In the genomic region with DNA sequence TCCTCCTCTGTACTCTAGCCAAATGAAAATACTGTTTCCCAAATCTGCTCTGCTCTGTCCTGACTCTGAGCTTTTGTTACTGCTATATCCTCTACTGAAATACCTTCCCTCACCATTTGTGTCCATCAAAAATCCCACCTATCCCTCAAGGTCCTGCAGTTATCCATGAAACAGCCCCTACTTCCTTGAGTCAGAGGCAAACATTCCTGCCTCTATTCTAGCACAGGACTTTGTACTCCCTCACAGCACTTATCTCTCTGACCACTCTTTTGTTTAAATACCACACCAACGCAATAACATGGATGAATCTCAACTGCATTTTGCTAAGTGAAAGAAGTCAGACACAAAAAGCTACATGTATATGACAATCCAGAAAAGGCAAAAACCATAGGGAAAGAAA, we compare ENCODE assay signal across 22 cellular contexts. TPM values are rescaled to one million over a fixed set of nuclear protein-coding genes. Genes with fewer than 3 reads are reported as not detected.
"Had no signal": no experiment of that assay in that cellular context is flagged by ENCODE, and none has a peak within 500 bp of the region (broad histone marks: within the 10 kb centered on the region; RNA-seq: fewer than 3 reads in every experiment).

No MANE protein-coding gene starts in this region.

- H3K4me3 ChIP-seq: heart right ventricle, left lung, prostate gland, upper lobe of left lung had no signal

- H3K27me3 ChIP-seq: upper lobe of left lung had no signal

- H3K36me3 Mint-ChIP-seq: activated naive CD4-positive, alpha-beta T cell treated with anti-CD3 and anti-CD28 coated beads, Interleukin-2, amount 10 ng/mL, durations not matched to agents 7 days and 5 days; brain; natural killer cell; stimulated activated effector memory CD8-positive, alpha-beta T cell treated with anti-CD3 and anti-CD28 coated beads, Interleukin-12 subunit alpha, Interleukin-12 subunit beta, amount 100 ng/mL, for 72 hours had no signal

- H3K27me3 Mint-ChIP-seq: activated CD4-positive, alpha-beta memory T cell treated with anti-CD3 and anti-CD28 coated beads, Interleukin-2, amount 10 ng/mL, durations not matched to agents 7 days and 5 days; activated naive CD4-positive, alpha-beta T cell treated with anti-CD3 and anti-CD28 coated beads, Interleukin-2, amount 10 ng/mL, durations not matched to agents 7 days and 5 days had no signal

- H3K27ac ChIP-seq: heart right ventricle, left lung, prostate gland, upper lobe of left lung had no signal

- H3K4me1 ChIP-seq: heart right ventricle, left lung, prostate gland, upper lobe of left lung had no signal

- H3K9me3 Mint-ChIP-seq: activated CD4-positive, alpha-beta memory T cell treated with anti-CD3 and anti-CD28 coated beads, Interleukin-2, amount 10 ng/mL, durations not matched to agents 7 days and 5 days; activated CD4-positive, alpha-beta T cell treated with anti-CD3 and anti-CD28 coated beads, Interleukin-2, amount 10 ng/mL, durations not matched to agents 24 days and 14 days; activated naive CD4-positive, alpha-beta T cell treated with anti-CD3 and anti-CD28 coated beads, Interleukin-2, amount 10 ng/mL, durations not matched to agents 7 days and 5 days; activated T-cell treated with anti-CD3 and anti-CD28 coated beads, Interleukin-2, amount 50 U/mL, for 72 hours; brain; natural killer cell; stimulated activated effector memory CD8-positive, alpha-beta T cell treated with anti-CD3 and anti-CD28 coated beads, Interleukin-12 subunit alpha, Interleukin-12 subunit beta, amount 100 ng/mL, for 72 hours; stimulated activated naive CD8-positive, alpha-beta T cell treated with anti-CD3 and anti-CD28 coated beads, Interleukin-15, amount 100 ng/mL, for 72 hours; T-helper 1 cell treated with Interleukin-12 subunit alpha and Interleukin-12 subunit beta and Interleukin-4 antibody, amounts not matched to agents 30 μg/mL and 1 μg/mL, for 36 hours had no signal

- H3K27ac Mint-ChIP-seq: activated CD4-positive, alpha-beta memory T cell treated with anti-CD3 and anti-CD28 coated beads, Interleukin-2, amount 10 ng/mL, durations not matched to agents 7 days and 5 days; activated CD4-positive, alpha-beta T cell treated with anti-CD3 and anti-CD28 coated beads, Interleukin-2, amount 10 ng/mL, durations not matched to agents 24 days and 14 days; activated naive CD4-positive, alpha-beta T cell treated with anti-CD3 and anti-CD28 coated beads, Interleukin-2, amount 10 ng/mL, durations not matched to agents 7 days and 5 days; activated T-cell treated with anti-CD3 and anti-CD28 coated beads, Interleukin-2, amount 50 U/mL, for 72 hours; natural killer cell; stimulated activated effector memory CD8-positive, alpha-beta T cell treated with anti-CD3 and anti-CD28 coated beads, Interleukin-12 subunit alpha, Interleukin-12 subunit beta, amount 100 ng/mL, for 72 hours; stimulated activated naive CD8-positive, alpha-beta T cell treated with anti-CD3 and anti-CD28 coated beads, Interleukin-15, amount 100 ng/mL, for 72 hours; T-helper 1 cell treated with Interleukin-12 subunit alpha and Interleukin-12 subunit beta and Interleukin-4 antibody, amounts not matched to agents 30 μg/mL and 1 μg/mL, for 36 hours had no signal

- ATAC-seq: activated T-cell treated with anti-CD3 and anti-CD28 coated beads, Interleukin-2, amount 50 U/mL, for 72 hours; heart right ventricle; left lung; natural killer cell; right cardiac atrium; stimulated activated effector memory CD8-positive, alpha-beta T cell treated with anti-CD3 and anti-CD28 coated beads, Interleukin-12 subunit alpha, Interleukin-12 subunit beta, amount 100 ng/mL, for 72 hours; stimulated activated naive CD8-positive, alpha-beta T cell treated with anti-CD3 and anti-CD28 coated beads, Interleukin-15, amount 100 ng/mL, for 72 hours had no signal

- H3K4me1 Mint-ChIP-seq: activated CD4-positive, alpha-beta memory T cell treated with anti-CD3 and anti-CD28 coated beads, Interleukin-2, amount 10 ng/mL, durations not matched to agents 7 days and 5 days; activated CD4-positive, alpha-beta T cell treated with anti-CD3 and anti-CD28 coated beads, Interleukin-2, amount 10 ng/mL, durations not matched to agents 24 days and 14 days; activated naive CD4-positive, alpha-beta T cell treated with anti-CD3 and anti-CD28 coated beads, Interleukin-2, amount 10 ng/mL, durations not matched to agents 7 days and 5 days; brain; natural killer cell; stimulated activated effector memory CD8-positive, alpha-beta T cell treated with anti-CD3 and anti-CD28 coated beads, Interleukin-12 subunit alpha, Interleukin-12 subunit beta, amount 100 ng/mL, for 72 hours; stimulated activated naive CD8-positive, alpha-beta T cell treated with anti-CD3 and anti-CD28 coated beads, Interleukin-15, amount 100 ng/mL, for 72 hours had no signal

- H3K9me3 ChIP-seq: heart right ventricle, left lung, prostate gland, upper lobe of left lung had no signal

- DNase-seq: activated CD4-positive, alpha-beta memory T cell treated with anti-CD3 and anti-CD28 coated beads, Interleukin-2, amount 10 ng/mL, durations not matched to agents 7 days and 5 days; activated CD4-positive, alpha-beta T cell treated with anti-CD3 and anti-CD28 coated beads, Interleukin-2, amount 10 ng/mL, durations not matched to agents 24 days and 14 days; activated effector memory CD4-positive, alpha-beta T cell treated with Interleukin-2 at 50 U/mL for 16 hours; activated naive CD4-positive, alpha-beta T cell treated with anti-CD3 and anti-CD28 coated beads, Interleukin-2, amount 10 ng/mL, durations not matched to agents 7 days and 5 days; activated T-cell treated with anti-CD3 and anti-CD28 coated beads, Interleukin-2, amount 50 U/mL, for 72 hours; aorta; dermis blood vessel endothelial cell; effector CD8-positive, alpha-beta T cell; erythroblast; foreskin fibroblast; heart right ventricle; left lung; natural killer cell; right cardiac atrium; stimulated activated CD4-positive, alpha-beta T cell treated with anti-CD3 and anti-CD28 coated beads, Interleukin-2, amount 100 ng/mL, for 24 hours; stimulated activated naive CD8-positive, alpha-beta T cell treated with anti-CD3 and anti-CD28 coated beads, Interleukin-15, amount 100 ng/mL, for 72 hours; T1000; upper lobe of left lung had no signal

- H3K4me3 Mint-ChIP-seq: activated CD4-positive, alpha-beta memory T cell treated with anti-CD3 and anti-CD28 coated beads, Interleukin-2, amount 10 ng/mL, durations not matched to agents 7 days and 5 days; activated CD4-positive, alpha-beta T cell treated with anti-CD3 and anti-CD28 coated beads, Interleukin-2, amount 10 ng/mL, durations not matched to agents 24 days and 14 days; activated naive CD4-positive, alpha-beta T cell treated with anti-CD3 and anti-CD28 coated beads, Interleukin-2, amount 10 ng/mL, durations not matched to agents 7 days and 5 days; activated T-cell treated with anti-CD3 and anti-CD28 coated beads, Interleukin-2, amount 50 U/mL, for 72 hours; brain; natural killer cell; stimulated activated effector memory CD8-positive, alpha-beta T cell treated with anti-CD3 and anti-CD28 coated beads, Interleukin-12 subunit alpha, Interleukin-12 subunit beta, amount 100 ng/mL, for 72 hours; stimulated activated naive CD8-positive, alpha-beta T cell treated with anti-CD3 and anti-CD28 coated beads, Interleukin-15, amount 100 ng/mL, for 72 hours; T-helper 1 cell treated with Interleukin-12 subunit alpha and Interleukin-12 subunit beta and Interleukin-4 antibody, amounts not matched to agents 30 μg/mL and 1 μg/mL, for 36 hours had no signal

- H3K36me3 ChIP-seq: heart right ventricle, left lung, prostate gland, upper lobe of left lung had no signal

RNA-seq across cellular contexts. Expression of gene RNF128, which starts 10.5 kb away (rescaled TPM):
- total RNA-seq: activated CD4-positive, alpha-beta memory T cell treated with anti-CD3 and anti-CD28 coated beads, Interleukin-2, amount 10 ng/mL, durations not matched to agents 7 days and 5 days; activated CD4-positive, alpha-beta T cell treated with anti-CD3 and anti-CD28 coated beads, Interleukin-2, amount 10 ng/mL, durations not matched to agents 24 days and 14 days; activated T-cell treated with anti-CD3 and anti-CD28 coated beads, Interleukin-2, amount 50 U/mL, for 72 hours; aorta; natural killer cell had no signal
